10 cellular contexts compared by ENCODE assay signal in genomic region chr6:72724545-72724944, GRCh38.
DNase-seq lines count a peak whose midpoint lies in the region; ATAC-seq and TF ChIP-seq lines count a peak whose summit lies in the region.
"Had no signal": no experiment of that assay in that cellular context is flagged by ENCODE, and none has a peak within 500 bp of the region (broad histone marks: within the 10 kb centered on the region; RNA-seq: fewer than 3 reads in every experiment).

No MANE protein-coding gene starts in this region.

- H3K4me1 ChIP-seq in DOHH2 (ENCODE audit: control insufficient read depth, low read length): peaks cover 63% of the 10 kb centered on the region

- peaks cover 6% of the 10 kb centered on the region; the same call in 1 of the 2 replicates for H3K9me3 ChIP-seq in DOHH2 (ENCODE audit: control insufficient read depth, insufficient read depth, low read length)

- H3K9me2 ChIP-seq in DOHH2 (replicated peaks; ENCODE audit: control insufficient read depth, low read length): no peaks in the 10 kb centered on the region

- H3K36me3 Mint-ChIP-seq in T-cell (peaks cover 3% of the 10 kb centered on the region), endothelial cell (ENCODE audit: low read depth, unreplicated experiment) (no peaks in the 10 kb centered on the region)

- peaks cover 12% of the 10 kb centered on the region for H3F3A ChIP-seq in DOHH2 (ENCODE audit: control insufficient read depth, insufficient read depth)

- H3K4me3 Mint-ChIP-seq in T-cell (no peak overlapping the region), endothelial cell (ENCODE audit: unreplicated experiment) (no peak overlapping the region)
- H3K4me3 Mint-ChIP-seq: activated naive CD8-positive, alpha-beta T cell treated with anti-CD3 and anti-CD28 coated beads, Interleukin-2, amount 10 ng/mL, durations not matched to agents 7 days and 5 days had no signal

- H3K27ac Mint-ChIP-seq in T-cell (no peak overlapping the region), endothelial cell (ENCODE audit: unreplicated experiment) (no peak overlapping the region)
- H3K27ac Mint-ChIP-seq: activated naive CD8-positive, alpha-beta T cell treated with anti-CD3 and anti-CD28 coated beads, Interleukin-2, amount 10 ng/mL, durations not matched to agents 7 days and 5 days had no signal

- in situ Hi-C loops in SK-MEL-5 (cut with HindIII; ENCODE audit: low pct_unique_long_range_greater_than_20kb, low sequenced_read_pairs) (no loop called here), brain microvascular endothelial cell (cut with HindIII; ENCODE audit: low pct_ligation_motif_present, low sequenced_read_pairs) (no loop called here)

- H3K27ac ChIP-seq in DOHH2 (ENCODE audit: low read depth, low read length) (peak overlapping the region; percentile 71), brain microvascular endothelial cell (no peak overlapping the region)

- H3K36me3 ChIP-seq in DOHH2 (ENCODE audit: control insufficient read depth, low read length): peaks cover 16% of the 10 kb centered on the region
- H3K36me3 ChIP-seq in brain microvascular endothelial cell (replicated peaks): no peaks in the 10 kb centered on the region

- DNase-seq in SK-MEL-5 (ENCODE audit: low read depth, low spot score) (peak; percentile 84), T-cell (no peak), brain microvascular endothelial cell (no peak), endothelial cell (ENCODE audit: low spot score) (no peak), sciatic nerve (ENCODE audit: low spot score) (no peak)
- DNase-seq: activated naive CD8-positive, alpha-beta T cell treated with anti-CD3 and anti-CD28 coated beads, Interleukin-2, amount 10 ng/mL, durations not matched to agents 7 days and 5 days; T-helper 9 cell had no signal

- H3K27me3 Mint-ChIP-seq in T-cell: no peaks in the 10 kb centered on the region
- no peaks in the 10 kb centered on the region for H3K27me3 Mint-ChIP-seq in endothelial cell (ENCODE audit: unreplicated experiment)
- H3K27me3 Mint-ChIP-seq: activated naive CD8-positive, alpha-beta T cell treated with anti-CD3 and anti-CD28 coated beads, Interleukin-2, amount 10 ng/mL, durations not matched to agents 7 days and 5 days had no signal

- CTCF ChIA-PET in T-cell (lab: Charles Lee): no interaction called here

- POLR2A ChIA-PET in T-cell (lab: Charles Lee): no interaction called here

- no peaks in the 10 kb centered on the region for H3K4me1 Mint-ChIP-seq in T-cell
- no peaks in the 10 kb centered on the region for H3K4me1 Mint-ChIP-seq in endothelial cell (ENCODE audit: unreplicated experiment)
- H3K4me1 Mint-ChIP-seq: activated naive CD8-positive, alpha-beta T cell treated with anti-CD3 and anti-CD28 coated beads, Interleukin-2, amount 10 ng/mL, durations not matched to agents 7 days and 5 days had no signal

- H4K20me1 ChIP-seq in DOHH2 (ENCODE audit: control insufficient read depth, insufficient read depth, low read depth, low read length): peaks cover 5% of the 10 kb centered on the region; the same call in 1 of the 2 replicates

- H3K4me2 ChIP-seq in DOHH2 (ENCODE audit: low read length): peak overlapping the region; percentile 70

- peaks cover 90% of the 10 kb centered on the region for H3K79me2 ChIP-seq in DOHH2 (ENCODE audit: control insufficient read depth, low read length)

- peak overlapping the region; percentile 58 for H3K4me3 ChIP-seq in DOHH2 (ENCODE audit: low read length)
- H3K4me3 ChIP-seq in brain microvascular endothelial cell (ENCODE audit: low read depth, low read length): no peak overlapping the region

- intact Hi-C loops in sciatic nerve (cut with DNase I): no loop called here

- H3K27me3 ChIP-seq in DOHH2 (ENCODE audit: control insufficient read depth, low read length) (no peaks in the 10 kb centered on the region), brain microvascular endothelial cell (replicated peaks) (no peaks in the 10 kb centered on the region)

- TF ChIP-seq CTCF in DOHH2 (IDR thresholded peaks at IDR 0.05; ENCODE audit: low read depth, low read length, poor library complexity, severe bottlenecking) (no peak), brain microvascular endothelial cell (IDR thresholded peaks at IDR 0.05; ENCODE audit: low read depth, low read length, missing control alignments) (no peak), endothelial cell (IDR thresholded peaks at IDR 0.05; ENCODE audit: unreplicated experiment) (no peak)

- peaks cover 0 to 2% (median 0%) of the 10 kb centered on the region in 3 donors for H3K9me3 Mint-ChIP-seq in T-cell
- no peaks in the 10 kb centered on the region for H3K9me3 Mint-ChIP-seq in endothelial cell (ENCODE audit: unreplicated experiment)

- ATAC-seq in GM19395 (IDR thresholded peaks at IDR 0.05; ENCODE audit: unreplicated experiment) (peak; percentile 83), HG02943 (IDR thresholded peaks at IDR 0.05; ENCODE audit: low read depth, unreplicated experiment) (peak; percentile 93), T-cell (replicated peaks in 1 of 4) (no peak), sciatic nerve (no peak)

Comparison
In these comparisons a context has a peak if more than half of its experiments do, and no peak if none do; other contexts are left out.
1. ATAC-seq: peak in GM19395 (single experiment) and HG02943 (single experiment); none in T-cell (0 of 4) and sciatic nerve (single experiment).